In the genomic region with DNA sequence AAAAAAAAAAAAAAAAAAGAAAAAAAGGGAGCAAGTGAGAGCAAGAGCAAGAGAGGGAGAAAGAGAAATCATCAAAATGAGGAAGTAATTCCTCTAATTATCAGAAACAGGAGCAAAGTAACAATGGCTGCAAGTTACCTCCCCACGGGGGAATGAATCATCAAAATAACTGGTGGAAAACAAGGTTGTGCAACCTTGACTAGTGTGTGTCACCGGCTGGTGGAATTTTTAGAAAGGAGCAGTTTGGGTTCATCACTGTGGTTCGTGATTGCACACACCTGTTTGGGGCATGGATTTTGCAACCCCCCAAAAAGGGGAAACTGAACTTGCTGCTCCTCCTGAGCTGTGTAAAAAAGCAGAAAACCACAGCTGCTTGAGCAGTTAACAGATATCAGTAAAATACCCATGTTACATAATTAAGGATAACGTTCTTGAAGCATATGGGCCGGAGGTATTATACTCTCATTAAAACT, we compare ENCODE assay signal across 8 cellular contexts.
DNase-seq lines count a peak whose midpoint lies in the region; ATAC-seq and FAIRE-seq lines count a peak whose summit lies in the region.

No MANE protein-coding gene starts in this region.

- DNase-seq in CD1c-positive myeloid dendritic cell (ENCODE audit: extremely low spot score) = peak; percentile 95
- DNase-seq in HTR-8/SVneo (ENCODE audit: insufficient read length, low spot score) = peak; percentile 22
- peak; percentile 4 for DNase-seq in amniotic stem cell (lab: John Stamatoyannopoulos, UW)
- DNase-seq in memory B cell (ENCODE audit: low spot score in 2 of 2) = peak in 1 of 2 donors; percentile 36
- DNase-seq in stimulated activated CD4-positive, alpha-beta T cell treated with anti-CD3 and anti-CD28 coated beads, Interleukin-15, amount 100 ng/mL, for 24 hours = no peak

- FAIRE-seq in HTR-8/SVneo (lab: Jason Lieb, UNC) = no peak

- peak overlapping the region; percentile 53 for H3K4me3 Mint-ChIP-seq in memory B cell

- H3K9me3 Mint-ChIP-seq in memory B cell = no peaks in the 10 kb centered on the region

- H3K27ac Mint-ChIP-seq in memory B cell = no peak overlapping the region

- peaks cover 31% of the 10 kb centered on the region for H3K4me1 Mint-ChIP-seq in memory B cell

- H3K36me3 Mint-ChIP-seq in memory B cell = no peaks in the 10 kb centered on the region

- ATAC-seq in memory B cell (ENCODE audit: low read depth) (peak; percentile 88), HG03135 (IDR thresholded peaks at IDR 0.05; ENCODE audit: unreplicated experiment) (no peak), GM19395 (IDR thresholded peaks at IDR 0.05; ENCODE audit: unreplicated experiment) (no peak), GM21786 (IDR thresholded peaks at IDR 0.05; ENCODE audit: unreplicated experiment) (no peak)

- H3K27me3 Mint-ChIP-seq in memory B cell = no peaks in the 10 kb centered on the region
